In genomic region chr14:90759370-90760054, GRCh38 we compare ENCODE assay signal across 9 cellular contexts. TPM values are rescaled to one million over a fixed set of nuclear protein-coding genes. Genes with fewer than 3 reads are reported as not detected.
A peak's percentile ranks its signal among the peaks of the same experiment; 100 is the strongest.
DNase-seq lines count a peak whose midpoint lies in the region; ATAC-seq and TF ChIP-seq lines count a peak whose summit lies in the region.
"Had no signal": no experiment of that assay in that cellular context is flagged by ENCODE, and none has a peak within 500 bp of the region (broad histone marks: within the 10 kb centered on the region; RNA-seq: fewer than 3 reads in every experiment).

No MANE protein-coding gene starts in this region.

- peak overlapping the region; percentile 98 for H2AFZ ChIP-seq in osteoblast (ENCODE audit: low read length)

- no peak for TF ChIP-seq CTCF in GM12865 (IDR thresholded peaks at IDR 0.05; ENCODE audit: insufficient read depth, low read depth, low read length, missing control alignments)
- no peak for TF ChIP-seq CTCF in breast epithelium (IDR thresholded peaks at IDR 0.05)
- TF ChIP-seq CTCF in osteoblast (IDR thresholded peaks at IDR 0.05; ENCODE audit: extremely low read depth, low read depth, low read length), result no peak

- H3K27ac ChIP-seq in breast epithelium (peak overlapping the region; percentile 93), osteoblast (ENCODE audit: low read depth, low read length) (peak overlapping the region; percentile 78)

- no peaks in the 10 kb centered on the region for H3K27me3 ChIP-seq in breast epithelium
- no peaks in the 10 kb centered on the region for H3K27me3 ChIP-seq in osteoblast (ENCODE audit: insufficient read depth, low read length)
- H3K27me3 ChIP-seq: SJSA1 had no signal

- no peaks in the 10 kb centered on the region for H4K20me1 ChIP-seq in osteoblast (ENCODE audit: insufficient read depth, low read length)

- no peaks in the 10 kb centered on the region for H3K79me2 ChIP-seq in osteoblast (ENCODE audit: insufficient read depth, low read length)

- DNase-seq in GM12865 (ENCODE audit: low read depth) (peak; percentile 61), breast epithelium (ENCODE audit: low spot score in 2 of 2) (no peak), osteoblast (ENCODE audit: insufficient read length, low spot score, missing footprints) (no peak), OCI-M2 (lab: John Stamatoyannopoulos, UW; ENCODE audit: unreplicated experiment) (no peak)

- H3K9me3 ChIP-seq in breast epithelium, result peaks cover 0 to 20% of the 10 kb centered on the region in 2 donors
- H3K9me3 ChIP-seq in osteoblast (ENCODE audit: low read depth, low read length), result no peaks in the 10 kb centered on the region

- H3K4me2 ChIP-seq in osteoblast (ENCODE audit: insufficient read depth, low read length), result peak overlapping the region; percentile 97

- ATAC-seq in HG03108 (IDR thresholded peaks at IDR 0.05; ENCODE audit: unreplicated experiment) (peak; percentile 35), GM18868 (IDR thresholded peaks at IDR 0.05; ENCODE audit: unreplicated experiment) (no peak), HG03280 (IDR thresholded peaks at IDR 0.05; ENCODE audit: unreplicated experiment) (no peak), HG02610 (IDR thresholded peaks at IDR 0.05; ENCODE audit: unreplicated experiment) (no peak)

- TF ChIP-seq POLR2A in breast epithelium (IDR thresholded peaks at IDR 0.05), result no peak

- H3K4me1 ChIP-seq in breast epithelium, result no peaks in the 10 kb centered on the region
- H3K4me1 ChIP-seq in osteoblast (ENCODE audit: insufficient read depth, low read length), result peaks cover 12% of the 10 kb centered on the region

- H3K36me3 ChIP-seq in breast epithelium (no peaks in the 10 kb centered on the region), osteoblast (ENCODE audit: insufficient read depth, low read length) (no peaks in the 10 kb centered on the region)
- H3K36me3 ChIP-seq: SJSA1 had no signal

- intact Hi-C loops in breast epithelium (cut with DNase I; ENCODE audit: low total_unique reads), result no loop called here

- no peak overlapping the region for H3K4me3 ChIP-seq in GM12865 (ENCODE audit: low read depth, low read length)
- peak overlapping the region in 2 of 3 donors; percentile 61 to 71 for H3K4me3 ChIP-seq in breast epithelium
- H3K4me3 ChIP-seq in osteoblast (ENCODE audit: insufficient read depth, low read length), result no peak overlapping the region

RNA-seq across cellular contexts. Expression of gene TTC7B, which starts 56.7 kb away (rescaled TPM):
- total RNA-seq in breast epithelium (10 to 100 TPM; 14.0 to 29.1 (median 22.0) TPM), osteoblast (14.5 and 24.2 TPM in 2 replicates)

Comparison
In these comparisons a context has a peak if more than half of its experiments do, and no peak if none do; other contexts are left out.
1. H3K4me3 ChIP-seq: peak in breast epithelium (2 of 3); none in GM12865 (single experiment) and osteoblast (single experiment).